Comparison of ENCODE assay signal across 8 cellular contexts in genomic region chrX:49164589-49165360, GRCh38. TPM values are rescaled to one million over a fixed set of nuclear protein-coding genes. Genes with fewer than 3 reads are reported as not detected.
DNase-seq lines count a peak whose midpoint lies in the region; ATAC-seq and TF ChIP-seq lines count a peak whose summit lies in the region.

No MANE protein-coding gene starts in this region.

- peak overlapping the region; percentile 91 to 92 for H3K27ac ChIP-seq in right atrium auricular region
- peak overlapping the region in 3 of 4 donors; percentile 93 for H3K27ac ChIP-seq in body of pancreas
- H3K27ac ChIP-seq in muscle layer of colon (ENCODE audit: low read depth, low read length) = peak overlapping the region; percentile 65

- TF ChIP-seq POLR2A in body of pancreas (IDR thresholded peaks at IDR 0.05) = no peak

- H3K27me3 ChIP-seq in right atrium auricular region (no peaks in the 10 kb centered on the region), body of pancreas (no peaks in the 10 kb centered on the region), muscle layer of colon (ENCODE audit: control insufficient read depth in 1 of 2, insufficient read depth in 2 of 2, low read length in 2 of 2) (no peaks in the 10 kb centered on the region)

- H3K9me3 ChIP-seq in right atrium auricular region = no peaks in the 10 kb centered on the region
- H3K9me3 ChIP-seq in body of pancreas = no peaks in the 10 kb centered on the region
- no peaks in the 10 kb centered on the region for H3K9me3 ChIP-seq in muscle layer of colon (ENCODE audit: low read length)

- no peak for TF ChIP-seq CTCF in right atrium auricular region (IDR thresholded peaks at IDR 0.05)
- no peak for TF ChIP-seq CTCF in body of pancreas (IDR thresholded peaks at IDR 0.05)
- no peak for TF ChIP-seq CTCF in GM10248 (IDR thresholded peaks at IDR 0.05; ENCODE audit: control extremely low read depth, extremely low read depth, low read depth, missing control alignments)

- ATAC-seq in Right ventricle myocardium superior (ENCODE audit: poor library complexity) = no peak
- no peak for ATAC-seq in body of pancreas
- ATAC-seq in GM21515 (IDR thresholded peaks at IDR 0.05; ENCODE audit: unreplicated experiment) = no peak

- intact Hi-C loops in Right ventricle myocardium superior (cut with DNase I) (no loop called here), body of pancreas (cut with DNase I) (no loop called here)

- H3K36me3 ChIP-seq in right atrium auricular region (no peaks in the 10 kb centered on the region), body of pancreas (replicated peaks in 1 of 2; ENCODE audit: insufficient read depth in 1 of 2, low read depth in 2 of 2) (no peaks in the 10 kb centered on the region), muscle layer of colon (ENCODE audit: insufficient read depth, low read length) (no peaks in the 10 kb centered on the region)

- peaks cover 0 to 9% of the 10 kb centered on the region in 2 donors for H3K4me1 ChIP-seq in right atrium auricular region
- H3K4me1 ChIP-seq in body of pancreas = peaks cover 19% of the 10 kb centered on the region
- H3K4me1 ChIP-seq in muscle layer of colon (ENCODE audit: insufficient read depth, low read length) = peaks cover 14% of the 10 kb centered on the region

- WGBS in body of pancreas, 2 donors = 74 to 76% methylated on average over 4 to 11 of the region's 31 CpGs

- CTCF ChIA-PET in GM10248 (lab: Yijun Ruan, JAX) = interaction anchor here (1.2 to 2.6 kb wide), 3 partner anchors 10 to 30 kb away, joined by 3 to 17 read pairs (median 4); no protein-coding TSS in a partner anchor

- H3K9ac ChIP-seq in muscle layer of colon (ENCODE audit: low read length) = peak overlapping the region; percentile 21

- POLR2A ChIA-PET in GM10248 (lab: Yijun Ruan, JAX) = interaction anchor here (1.2 kb wide), 1 partner anchor 26 kb away, joined by 3 read pairs; no protein-coding TSS in a partner anchor

- H3K4me3 ChIP-seq in right atrium auricular region (no peak overlapping the region), body of pancreas (no peak overlapping the region), muscle layer of colon (ENCODE audit: low read depth in 1 of 2, low read length in 2 of 2) (no peak overlapping the region)

- DNase-seq in right atrium auricular region (ENCODE audit: low spot score) (no peak), Right ventricle myocardium superior (no peak), body of pancreas (no peak), GM10248 (ENCODE audit: extremely low spot score) (no peak), NCI-H2171 treated with DMSO at 0.1 percent for 48 hours (lab: John Stamatoyannopoulos, UW) (no peak), NCI-H345 (lab: John Stamatoyannopoulos, UW) (no peak)

RNA-seq across cellular contexts. Expression of gene MAGIX, which starts 2.2 kb away (rescaled TPM):
- total RNA-seq in right atrium auricular region (10 to 100 TPM; 18.9 to 23.4 TPM), Right ventricle myocardium superior (5.3 TPM), body of pancreas (10 to 100 TPM; 13.2 to 40.9 TPM)

RNA-seq across cellular contexts. Expression of gene PLP2, which starts 6.9 kb away (rescaled TPM):
- total RNA-seq in right atrium auricular region (10 to 100 TPM; 47.8 to 64.8 TPM), Right ventricle myocardium superior (50.1 TPM), body of pancreas (10 to 100 TPM; 19.4 to 30.1 TPM)

RNA-seq across cellular contexts. Expression of gene PRICKLE3, which starts 21.4 kb away (rescaled TPM):
- total RNA-seq in right atrium auricular region (10 to 100 TPM in 1 of 2 donors, 1 to 10 TPM in 1; 7.2 to 12.7 TPM), Right ventricle myocardium superior (12.7 TPM), body of pancreas (10 to 100 TPM in 1 of 2 donors, 1 to 10 TPM in 1; 7.5 to 13.2 TPM)

RNA-seq across cellular contexts. Expression of gene SYP, which starts 35.2 kb away (rescaled TPM):
- total RNA-seq in right atrium auricular region (1 to 10 TPM; 2.8 to 3.5 TPM), Right ventricle myocardium superior (1.6 TPM), body of pancreas (1 to 10 TPM; 5.4 to 6.6 TPM)

RNA-seq across cellular contexts. Expression of gene GPKOW, which starts 41.2 kb away (rescaled TPM):
- 10 to 100 TPM; 17.7 to 26.1 TPM for total RNA-seq in right atrium auricular region
- 17.8 TPM for total RNA-seq in Right ventricle myocardium superior
- total RNA-seq in body of pancreas = 10 to 100 TPM; 12.9 to 15.3 TPM
